In the genomic region with DNA sequence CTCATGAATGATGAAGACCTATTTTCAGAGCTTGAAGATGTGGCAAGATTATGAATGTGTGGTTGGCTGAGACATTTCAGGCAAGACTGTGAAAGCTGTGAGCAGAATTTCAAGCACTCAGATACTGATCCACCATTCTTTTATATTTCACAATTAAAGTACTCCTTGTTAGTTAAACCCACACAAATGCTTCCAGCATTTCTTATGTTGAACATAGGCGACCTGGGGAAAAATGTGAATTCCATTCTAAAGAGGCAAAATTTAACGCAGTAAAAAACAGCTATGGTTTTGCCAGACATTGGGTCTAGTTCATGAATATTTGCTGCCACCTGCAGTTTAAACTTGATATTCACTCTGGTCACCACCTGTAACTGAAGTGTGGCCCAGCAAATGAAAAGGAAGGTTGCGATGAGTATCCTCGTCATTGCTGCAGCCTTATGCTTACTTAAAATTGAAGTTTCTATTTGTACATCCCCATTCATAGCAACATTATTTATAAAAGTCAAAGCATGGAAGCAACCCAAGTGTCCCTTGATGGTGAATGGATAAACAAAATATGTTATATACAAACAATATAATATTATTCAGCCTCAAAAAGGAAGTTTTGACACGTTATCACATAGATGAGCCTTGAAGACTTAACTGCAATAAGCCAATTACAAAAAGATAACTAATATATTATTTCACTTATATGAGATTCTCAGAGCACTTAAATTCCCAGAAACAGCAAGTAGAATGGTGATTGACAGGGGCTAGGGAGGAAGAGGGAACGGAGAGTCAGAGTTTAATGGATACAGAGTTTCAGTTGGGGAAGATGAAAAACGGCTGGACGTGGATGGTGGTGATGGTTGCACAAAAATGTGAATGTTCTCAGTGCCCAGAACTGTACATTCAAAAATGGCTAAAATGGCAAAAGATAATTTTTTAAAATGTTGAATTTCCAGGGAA, we compare ENCODE assay signal across 8 cellular contexts. TPM values are rescaled to one million over a fixed set of nuclear protein-coding genes. Genes with fewer than 3 reads are reported as not detected.
A peak's percentile ranks its signal among the peaks of the same experiment; 100 is the strongest.
DNase-seq lines count a peak whose midpoint lies in the region; ATAC-seq and TF ChIP-seq lines count a peak whose summit lies in the region.

No MANE protein-coding gene starts in this region.

- no peak overlapping the region for H2AFZ ChIP-seq in mammary epithelial cell (ENCODE audit: low read depth, low read length)

- H3K9me3 ChIP-seq in mammary epithelial cell (replicated peaks; ENCODE audit: insufficient read depth, low read length) = no peaks in the 10 kb centered on the region

- no peak overlapping the region for H3K27ac ChIP-seq in mammary epithelial cell (ENCODE audit: insufficient read depth, low read depth, low read length)

- no peak overlapping the region for H3K4me3 Mint-ChIP-seq in stimulated activated effector memory CD8-positive, alpha-beta T cell treated with anti-CD3 and anti-CD28 coated beads, Interleukin-12 subunit alpha, Interleukin-12 subunit beta, amount 100 ng/mL, for 72 hours

- intact Hi-C loops in mammary epithelial cell (cut with micrococcal nuclease) = loop anchor here (1.0 to 5.0 kb wide), 6 partner anchors 143 to 1269 kb away; a partner anchor contains a TSS

- H3K27me3 ChIP-seq in mammary epithelial cell (ENCODE audit: insufficient read depth, low read length) = no peaks in the 10 kb centered on the region

- dilution Hi-C loops in mammary epithelial cell (cut with HindIII; ENCODE audit: low sequenced_read_pairs) = no loop called here

- no peaks in the 10 kb centered on the region for H3K9me3 Mint-ChIP-seq in stimulated activated effector memory CD8-positive, alpha-beta T cell treated with anti-CD3 and anti-CD28 coated beads, Interleukin-12 subunit alpha, Interleukin-12 subunit beta, amount 100 ng/mL, for 72 hours

- no TSS peak for BruUV-seq in mammary epithelial cell (replicated peaks; lab: Mats Ljungman, UMichigan)

- H3K4me1 Mint-ChIP-seq in stimulated activated effector memory CD8-positive, alpha-beta T cell treated with anti-CD3 and anti-CD28 coated beads, Interleukin-12 subunit alpha, Interleukin-12 subunit beta, amount 100 ng/mL, for 72 hours = no peaks in the 10 kb centered on the region

- CTCF ChIA-PET in mammary epithelial cell (lab: Charles Lee; ENCODE audit: low non-redundant PET) = interaction anchor here (0.5 to 1.0 kb wide), 5 partner anchors 123 to 1277 kb away, joined by 3 to 5 read pairs (median 4); no protein-coding TSS in a partner anchor

- no peak overlapping the region for H3K9ac ChIP-seq in mammary epithelial cell (ENCODE audit: insufficient read depth, low read length)

- no peaks in the 10 kb centered on the region for H3K79me2 ChIP-seq in mammary epithelial cell (ENCODE audit: insufficient read depth, low read length)

- no peak overlapping the region for H3K4me2 ChIP-seq in mammary epithelial cell (ENCODE audit: insufficient read depth, low read depth, low read length)

- ATAC-seq in GM21825 (IDR thresholded peaks at IDR 0.05; ENCODE audit: unreplicated experiment) = peak; percentile 81
- peak; percentile 86 for ATAC-seq in stimulated activated effector memory CD8-positive, alpha-beta T cell treated with anti-CD3 and anti-CD28 coated beads, Interleukin-12 subunit alpha, Interleukin-12 subunit beta, amount 100 ng/mL, for 72 hours

- H3K4me1 ChIP-seq in mammary epithelial cell (ENCODE audit: insufficient read depth, low read length) = no peaks in the 10 kb centered on the region

- H3K27ac Mint-ChIP-seq in stimulated activated effector memory CD8-positive, alpha-beta T cell treated with anti-CD3 and anti-CD28 coated beads, Interleukin-12 subunit alpha, Interleukin-12 subunit beta, amount 100 ng/mL, for 72 hours = no peak overlapping the region

- in situ Hi-C loops in SK-MEL-5 (cut with HindIII; ENCODE audit: low pct_unique_long_range_greater_than_20kb, low sequenced_read_pairs) (no loop called here), mammary epithelial cell (cut with MboI; ENCODE audit: low sequenced_read_pairs in 2 of 2) (loop anchor here in 1 of 2 donors (25.0 kb wide), 1 partner anchor 149 kb away; no protein-coding TSS in a partner anchor)

- H3K4me3 ChIP-seq in mammary epithelial cell (replicated peaks in 1 of 3; ENCODE audit: insufficient read depth in 1 of 3, low read depth in 2 of 3, low read length in 3 of 3) = no peak overlapping the region

- 24% methylated on average over 8 of the region's 8 CpGs for WGBS in mammary epithelial cell (ENCODE audit: low coverage, missing lambda C conversion rate)

- TF ChIP-seq CTCF in mammary epithelial cell (conservative IDR thresholded peaks at IDR 0.05 in 1 of 2, IDR thresholded peaks at IDR 0.05 in 1 of 2; ENCODE audit: extremely low read depth in 1 of 2, insufficient read depth in 1 of 2, low read depth in 1 of 2, low read length in 2 of 2) = peak; percentile 53 to 64

- H4K20me1 ChIP-seq in mammary epithelial cell (ENCODE audit: insufficient read depth, low read length) = no peaks in the 10 kb centered on the region

- H3K36me3 Mint-ChIP-seq in stimulated activated effector memory CD8-positive, alpha-beta T cell treated with anti-CD3 and anti-CD28 coated beads, Interleukin-12 subunit alpha, Interleukin-12 subunit beta, amount 100 ng/mL, for 72 hours = no peaks in the 10 kb centered on the region

- DNase-seq in activated CD4-positive, CD25-positive, alpha-beta regulatory T cell treated with anti-CD3 and anti-CD28 coated beads, Interleukin-2, amount 50 U/mL, for 16 hours (ENCODE audit: low read depth, low spot score) = peak; percentile 7
- DNase-seq in activated CD4-positive, CD25-positive, alpha-beta regulatory T cell treated with anti-CD3 and anti-CD28 coated beads, Interleukin-2, amount 50 U/mL, for 72 hours = no peak
- peak; percentile 46 for DNase-seq in LHCN-M2 (ENCODE audit: low read depth)
- DNase-seq in SK-MEL-5 (ENCODE audit: low read depth, low spot score) = peak; percentile 72
- DNase-seq in mammary epithelial cell = peak; percentile 41
- peak; percentile 59 for DNase-seq in islet precursor cell
- peak; percentile 33 to 56 for DNase-seq in stimulated activated effector memory CD8-positive, alpha-beta T cell treated with anti-CD3 and anti-CD28 coated beads, Interleukin-12 subunit alpha, Interleukin-12 subunit beta, amount 100 ng/mL, for 72 hours (ENCODE audit: low spot score in 2 of 2)

- no peaks in the 10 kb centered on the region for H3K36me3 ChIP-seq in mammary epithelial cell (ENCODE audit: insufficient read depth, low read length)

RNA-seq across cellular contexts. Expression of a gene that starts 32.4 kb away (rescaled TPM):
- total RNA-seq in LHCN-M2 (2014; rRNA removed) = 0.29 and 0.51 TPM in 2 replicates
- 0.04 TPM for polyA plus RNA-seq in LHCN-M2 (2012)
- total RNA-seq in SK-MEL-5 (2014; rRNA removed; shearing (Covaris generic)) = 4.1 and 4.7 TPM in 2 replicates
- 2.7 and 3.4 TPM in 2 replicates for polyA plus RNA-seq in SK-MEL-5 (2015; cell fraction: cytosol; rRNA removed)
- polyA plus RNA-seq in SK-MEL-5 (2015; cell fraction: nucleus; rRNA removed) = 8.3 and 8.6 TPM in 2 replicates
- under 1 TPM in 1 of 2 donors, not detected in 1; 0.17 TPM for total RNA-seq in mammary epithelial cell
- 0.02 TPM for polyA plus RNA-seq in mammary epithelial cell
- not detected for polyA minus RNA-seq in mammary epithelial cell
